Comparison of ENCODE assay signal across 25 cellular contexts in genomic region chr6:102028173-102028572, GRCh38.
"Had no signal": no experiment of that assay in that cellular context is flagged by ENCODE, and none has a peak within 500 bp of the region (broad histone marks: within the 10 kb centered on the region; RNA-seq: fewer than 3 reads in every experiment).

No MANE protein-coding gene starts in this region.

- H3K79me2 ChIP-seq: parathyroid adenoma had no signal

- H3K4me1 ChIP-seq: neural progenitor cell, parathyroid adenoma, psoas muscle, right lobe of liver, sigmoid colon, stomach, thyroid gland, tibial nerve, upper lobe of left lung, vagina had no signal

- H3K9me3 ChIP-seq: ovary, psoas muscle, right lobe of liver, sigmoid colon, stomach, thoracic aorta, thyroid gland, tibial nerve, upper lobe of left lung, vagina had no signal

- H3K27ac ChIP-seq: neural progenitor cell, ovary, parathyroid adenoma, psoas muscle, right lobe of liver, sigmoid colon, stomach, thoracic aorta, thyroid gland, tibial nerve, upper lobe of left lung, vagina had no signal

- H2AFZ ChIP-seq: neural progenitor cell, parathyroid adenoma had no signal

- H3K4me3 ChIP-seq: neural progenitor cell, ovary, psoas muscle, right lobe of liver, sigmoid colon, stomach, thoracic aorta, thyroid gland, tibial nerve, upper lobe of left lung, vagina had no signal

- H3K4me2 ChIP-seq: neural progenitor cell had no signal

- FAIRE-seq: small intestine, urothelium cell line had no signal

- ATAC-seq: psoas muscle; right cardiac atrium; right lobe of liver; stimulated activated effector memory CD8-positive, alpha-beta T cell treated with anti-CD3 and anti-CD28 coated beads, Interleukin-12 subunit alpha, Interleukin-12 subunit beta, amount 100 ng/mL, for 72 hours; stimulated activated naive B cell treated with anti-CD40 and anti-IgM and Interleukin-4, amounts not matched to agents 10 μg/mL and 1 μg/mL and 100 μg/mL, for 72 hours had no signal

- H3K27me3 ChIP-seq: neural progenitor cell, ovary, right lobe of liver, sigmoid colon, stomach, thyroid gland, tibial nerve, upper lobe of left lung, vagina had no signal

- H3K36me3 ChIP-seq: neural progenitor cell, ovary, right lobe of liver, sigmoid colon, stomach, thoracic aorta, thyroid gland, tibial nerve, upper lobe of left lung, vagina had no signal

- H3K9ac ChIP-seq: neural progenitor cell, parathyroid adenoma had no signal

- DNase-seq: occipital lobe; ovary; posterior cingulate gyrus; psoas muscle; right cardiac atrium; right lobe of liver; sigmoid colon; small intestine; stimulated activated CD4-positive, alpha-beta T cell treated with anti-CD3 and anti-CD28 coated beads, Interleukin-15, amount 100 ng/mL, for 24 hours; stimulated activated CD4-positive, alpha-beta T cell treated with anti-CD3 and anti-CD28 coated beads, Interleukin-2, amount 100 ng/mL, for 24 hours; stimulated activated CD4-positive, alpha-beta T cell treated with anti-CD3 and anti-CD28 coated beads, Interleukin-2, amount 100 ng/mL, for 48 hours; stimulated activated CD4-positive, alpha-beta T cell treated with anti-CD3 and anti-CD28 coated beads, Interleukin-4, amount 100 ng/mL, for 24 hours; stimulated activated naive B cell treated with anti-CD40 and anti-IgM and Interleukin-4, amounts not matched to agents 10 μg/mL and 1 μg/mL and 100 μg/mL, for 72 hours; stimulated activated naive CD4-positive, alpha-beta T cell treated with Interleukin-2 at 50 U/mL for 16 hours; stomach; thyroid gland; trophoblast cell; upper lobe of left lung had no signal
